26 cellular contexts compared by ENCODE assay signal in genomic region chr1:207983044-207983443, GRCh38.
"Had no signal": no experiment of that assay in that cellular context is flagged by ENCODE, and none has a peak within 500 bp of the region (broad histone marks: within the 10 kb centered on the region; RNA-seq: fewer than 3 reads in every experiment).

No MANE protein-coding gene starts in this region.

- DNase-seq: activated CD4-positive, alpha-beta T cell treated with anti-CD3 and anti-CD28 coated beads for 4 hours; activated CD4-positive, alpha-beta T cell treated with anti-CD3 and anti-CD28 coated beads, Interleukin-2, amount 50 U/mL, for 4 hours; activated CD8-positive, alpha-beta memory T cell treated with anti-CD3 and anti-CD28 coated beads, Interleukin-2, amount 10 ng/mL, durations not matched to agents 7 days and 5 days; activated effector memory CD4-positive, alpha-beta T cell treated with Interleukin-2 at 50 U/mL for 16 hours; activated naive CD4-positive, alpha-beta T cell; activated T-cell treated with anti-CD3 and anti-CD28 coated beads, Interleukin-2, amount 50 U/mL, for 24 hours; body of pancreas; MG63; MV-4-11; NCI-H1092 treated with DMSO at 0.1 percent for 48 hours; NCI-H1417 treated with DMSO at 0.1 percent for 48 hours; NCI-H1694; NCI-H2029; NCI-H2107; NCI-H345; NCI-H510A; NCI-H526 treated with DMSO at 0.1 percent for 48 hours; NCI-H82; RPMI8226; T-cell had no signal

- ATAC-seq: activated CD4-positive, CD25-positive, alpha-beta regulatory T cell treated with anti-CD3 and anti-CD28 coated beads, Interleukin-2, amount 50 U/mL, for 24 hours; activated CD8-positive, alpha-beta memory T cell treated with anti-CD3 and anti-CD28 coated beads, Interleukin-2, amount 10 ng/mL, durations not matched to agents 7 days and 5 days; body of pancreas; Right ventricle myocardium inferior; T-cell had no signal

- H3K9me3 Mint-ChIP-seq: activated naive CD4-positive, alpha-beta T cell treated with anti-CD3 and anti-CD28 coated beads, Interleukin-2, amount 50 U/mL, for 24 hours; activated T-cell treated with anti-CD3 and anti-CD28 coated beads, Interleukin-2, amount 50 U/mL, for 24 hours; activated T-helper 1 cell treated with anti-CD3 and anti-CD28 coated beads, Interleukin-12 subunit alpha, Interleukin-12 subunit beta, Interleukin-2, Interleukin-4 antibody, amounts not matched to agents 30 ng/mL and 10 ng/mL and 1 ng/mL, durations not matched to agents 14 hours and 24 hours and 36 hours; T-cell had no signal

- H3K36me3 Mint-ChIP-seq: activated CD8-positive, alpha-beta memory T cell treated with anti-CD3 and anti-CD28 coated beads, Interleukin-2, amount 10 ng/mL, durations not matched to agents 7 days and 5 days; activated naive CD4-positive, alpha-beta T cell treated with anti-CD3 and anti-CD28 coated beads, Interleukin-2, amount 50 U/mL, for 24 hours; T-cell had no signal

- H3K27ac ChIP-seq: ascending aorta, body of pancreas, SK-N-MC had no signal

- H3K4me3 Mint-ChIP-seq: activated CD8-positive, alpha-beta memory T cell treated with anti-CD3 and anti-CD28 coated beads, Interleukin-2, amount 10 ng/mL, durations not matched to agents 7 days and 5 days; activated naive CD4-positive, alpha-beta T cell treated with anti-CD3 and anti-CD28 coated beads, Interleukin-2, amount 50 U/mL, for 24 hours; activated T-cell treated with anti-CD3 and anti-CD28 coated beads, Interleukin-2, amount 50 U/mL, for 24 hours; activated T-helper 1 cell treated with anti-CD3 and anti-CD28 coated beads, Interleukin-12 subunit alpha, Interleukin-12 subunit beta, Interleukin-2, Interleukin-4 antibody, amounts not matched to agents 30 ng/mL and 10 ng/mL and 1 ng/mL, durations not matched to agents 14 hours and 24 hours and 36 hours; T-cell had no signal

- H3K4me1 ChIP-seq: ascending aorta, body of pancreas had no signal

- H3K4me3 ChIP-seq: ascending aorta, body of pancreas, MG63, SK-N-MC had no signal

- H3K27ac Mint-ChIP-seq: activated CD8-positive, alpha-beta memory T cell treated with anti-CD3 and anti-CD28 coated beads, Interleukin-2, amount 10 ng/mL, durations not matched to agents 7 days and 5 days; activated naive CD4-positive, alpha-beta T cell treated with anti-CD3 and anti-CD28 coated beads, Interleukin-2, amount 50 U/mL, for 24 hours; activated T-cell treated with anti-CD3 and anti-CD28 coated beads, Interleukin-2, amount 50 U/mL, for 24 hours; activated T-helper 1 cell treated with anti-CD3 and anti-CD28 coated beads, Interleukin-12 subunit alpha, Interleukin-12 subunit beta, Interleukin-2, Interleukin-4 antibody, amounts not matched to agents 30 ng/mL and 10 ng/mL and 1 ng/mL, durations not matched to agents 14 hours and 24 hours and 36 hours; T-cell had no signal

- H3K36me3 ChIP-seq: ascending aorta, MG63 had no signal

- H3K27me3 ChIP-seq: ascending aorta, body of pancreas had no signal

- H3K4me1 Mint-ChIP-seq: activated CD8-positive, alpha-beta memory T cell treated with anti-CD3 and anti-CD28 coated beads, Interleukin-2, amount 10 ng/mL, durations not matched to agents 7 days and 5 days; activated naive CD4-positive, alpha-beta T cell treated with anti-CD3 and anti-CD28 coated beads, Interleukin-2, amount 50 U/mL, for 24 hours; T-cell had no signal

- H3K9me3 ChIP-seq: ascending aorta, body of pancreas, MG63 had no signal
